1 cellular context compared by ENCODE assay signal in the genomic region with DNA sequence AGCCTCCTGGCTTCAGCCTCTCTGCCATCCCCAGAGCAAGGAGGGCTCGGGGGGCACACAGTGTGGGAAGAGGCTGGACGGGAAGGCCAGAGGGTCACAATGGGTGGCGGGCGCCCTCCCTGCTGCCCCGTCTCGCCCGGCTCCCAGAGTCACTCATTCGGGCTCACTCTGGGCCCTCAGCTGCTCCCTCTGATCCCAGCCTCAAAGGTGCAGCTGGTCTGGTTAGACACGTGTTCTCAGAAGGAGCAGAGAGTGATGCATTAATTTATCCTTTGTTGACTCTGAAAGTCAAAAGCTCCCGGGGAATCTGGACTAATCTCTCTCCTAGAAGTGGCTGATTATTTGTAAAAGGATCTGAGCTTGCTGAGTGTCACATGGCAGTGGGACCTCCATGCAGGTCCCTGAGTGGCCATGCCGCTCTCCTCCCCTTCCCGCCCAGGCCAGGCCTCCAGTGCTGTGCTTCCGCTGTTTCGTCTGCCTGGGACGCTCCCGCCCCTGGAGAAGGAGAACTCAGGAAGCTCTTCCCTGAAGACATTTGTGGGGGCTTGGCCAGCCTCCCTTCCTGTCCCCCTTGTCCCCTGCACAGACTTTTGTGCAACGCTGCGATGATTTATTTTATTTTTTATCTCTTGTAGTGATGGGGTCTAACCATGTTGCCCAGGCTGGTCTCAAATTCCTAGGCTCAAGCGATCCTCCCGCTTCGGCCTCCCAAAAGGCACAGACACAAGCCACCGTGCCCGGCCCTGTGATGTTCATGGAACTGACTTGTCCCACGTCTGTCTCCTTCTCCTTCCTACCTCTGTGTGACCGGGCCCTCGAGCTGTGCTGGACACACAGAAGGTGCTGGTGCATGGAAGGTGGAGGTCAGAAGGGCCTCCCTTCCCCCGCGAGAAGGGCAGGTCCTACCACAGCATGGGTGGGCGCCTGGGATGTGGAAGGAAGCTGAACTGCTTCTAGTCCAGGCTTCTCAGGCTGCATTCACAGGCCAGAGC.
TF ChIP-seq lines count a peak whose summit lies in the region.

No MANE protein-coding gene starts in this region.

TF ChIP-seq in SK-N-SH, 30 proteins besides CTCF, POLR2A, EP300 and RAD21:
- TF ChIP-seq, protein P1, sequence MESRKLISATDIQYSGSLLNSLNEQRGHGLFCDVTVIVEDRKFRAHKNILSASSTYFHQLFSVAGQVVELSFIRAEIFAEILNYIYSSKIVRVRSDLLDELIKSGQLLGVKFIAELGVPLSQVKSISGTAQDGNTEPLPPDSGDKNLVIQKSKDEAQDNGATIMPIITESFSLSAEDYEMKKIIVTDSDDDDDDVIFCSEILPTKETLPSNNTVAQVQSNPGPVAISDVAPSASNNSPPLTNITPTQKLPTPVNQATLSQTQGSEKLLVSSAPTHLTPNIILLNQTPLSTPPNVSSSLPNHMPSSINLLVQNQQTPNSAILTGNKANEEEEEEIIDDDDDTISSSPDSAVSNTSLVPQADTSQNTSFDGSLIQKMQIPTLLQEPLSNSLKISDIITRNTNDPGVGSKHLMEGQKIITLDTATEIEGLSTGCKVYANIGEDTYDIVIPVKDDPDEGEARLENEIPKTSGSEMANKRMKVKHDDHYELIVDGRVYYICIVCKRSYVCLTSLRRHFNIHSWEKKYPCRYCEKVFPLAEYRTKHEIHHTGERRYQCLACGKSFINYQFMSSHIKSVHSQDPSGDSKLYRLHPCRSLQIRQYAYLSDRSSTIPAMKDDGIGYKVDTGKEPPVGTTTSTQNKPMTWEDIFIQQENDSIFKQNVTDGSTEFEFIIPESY (IDR thresholded peaks at IDR 0.05; ENCODE audit: borderline replicate concordance, low read depth): no peak
- TF ChIP-seq GATA2 (CRISPR knock-in tag; IDR thresholded peaks at IDR 0.05): no peak
- TF ChIP-seq RFX5 (IDR thresholded peaks at IDR 0.05; ENCODE audit: low read length): no peak
- no peak for TF ChIP-seq FOXM1 (IDR thresholded peaks at IDR 0.05; ENCODE audit: low read depth)
- no peak for TF ChIP-seq EZH2phosphoT487 (IDR thresholded peaks at IDR 0.05; ENCODE audit: borderline replicate concordance, low read depth)
- no peak for TF ChIP-seq SMC3 (IDR thresholded peaks at IDR 0.05; ENCODE audit: low read depth, low read length)
- no peak for TF ChIP-seq FOSL2 (IDR thresholded peaks at IDR 0.05; ENCODE audit: borderline replicate concordance, low read depth)
- no peak for TF ChIP-seq TCF12 (IDR thresholded peaks at IDR 0.05)
- TF ChIP-seq RXRA (IDR thresholded peaks at IDR 0.05; ENCODE audit: borderline replicate concordance, low read depth): no peak
- TF ChIP-seq, protein P2, sequence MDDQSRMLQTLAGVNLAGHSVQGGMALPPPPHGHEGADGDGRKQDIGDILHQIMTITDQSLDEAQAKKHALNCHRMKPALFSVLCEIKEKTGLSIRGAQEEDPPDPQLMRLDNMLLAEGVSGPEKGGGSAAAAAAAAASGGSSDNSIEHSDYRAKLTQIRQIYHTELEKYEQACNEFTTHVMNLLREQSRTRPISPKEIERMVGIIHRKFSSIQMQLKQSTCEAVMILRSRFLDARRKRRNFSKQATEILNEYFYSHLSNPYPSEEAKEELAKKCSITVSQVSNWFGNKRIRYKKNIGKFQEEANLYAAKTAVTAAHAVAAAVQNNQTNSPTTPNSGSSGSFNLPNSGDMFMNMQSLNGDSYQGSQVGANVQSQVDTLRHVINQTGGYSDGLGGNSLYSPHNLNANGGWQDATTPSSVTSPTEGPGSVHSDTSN (IDR thresholded peaks at IDR 0.05): no peak
- TF ChIP-seq POLR2AphosphoS5 (IDR thresholded peaks at IDR 0.05; ENCODE audit: low read depth, low read length): no peak
- TF ChIP-seq MEF2A (IDR thresholded peaks at IDR 0.05; ENCODE audit: borderline replicate concordance, low read depth): no peak
- no peak for TF ChIP-seq FOXJ3 (CRISPR knock-in tag; IDR thresholded peaks at IDR 0.05)
